In genomic region chr17:15978606-15979005, GRCh38 we compare ENCODE assay signal across 26 cellular contexts. TPM values are rescaled to one million over a fixed set of nuclear protein-coding genes. Genes with fewer than 3 reads are reported as not detected.
"Had no signal": no experiment of that assay in that cellular context is flagged by ENCODE, and none has a peak within 500 bp of the region (broad histone marks: within the 10 kb centered on the region; RNA-seq: fewer than 3 reads in every experiment).

No MANE protein-coding gene starts in this region.

- H3K9me3 Mint-ChIP-seq: activated CD4-positive, alpha-beta memory T cell treated with anti-CD3 and anti-CD28 coated beads, Interleukin-2, amount 10 ng/mL, durations not matched to agents 7 days and 5 days; activated CD4-positive, alpha-beta T cell treated with anti-CD3 and anti-CD28 coated beads, Interleukin-2, amount 10 ng/mL, durations not matched to agents 7 days and 5 days; activated naive CD4-positive, alpha-beta T cell treated with anti-CD3 and anti-CD28 coated beads, Interleukin-2, amount 10 ng/mL, durations not matched to agents 7 days and 5 days; activated naive CD4-positive, alpha-beta T cell treated with anti-CD3 and anti-CD28 coated beads, Interleukin-2, amount 50 U/mL, for 72 hours; activated naive CD8-positive, alpha-beta T cell treated with anti-CD3 and anti-CD28 coated beads, Interleukin-2, amount 10 ng/mL, durations not matched to agents 7 days and 5 days; activated T-cell treated with anti-CD3 and anti-CD28 coated beads, Interleukin-2, amount 50 U/mL, for 24 hours; activated T-cell treated with anti-CD3 and anti-CD28 coated beads, Interleukin-2, amount 50 U/mL, for 72 hours; central memory CD8-positive, alpha-beta T cell; dendritic cell treated with granulocyte-macrophage colony-stimulating factor and Interleukin-4, amounts not matched to agents 40 ng/mL and 50 ng/mL, for 4 days; effector memory CD8-positive, alpha-beta T cell had no signal

- ATAC-seq: activated naive CD4-positive, alpha-beta T cell treated with anti-CD3 and anti-CD28 coated beads, Interleukin-2, amount 50 U/mL, for 72 hours; activated T-cell treated with anti-CD3 and anti-CD28 coated beads, Interleukin-2, amount 50 U/mL, for 72 hours; effector memory CD8-positive, alpha-beta T cell; heart left ventricle; WTC11 had no signal

- H3K4me1 ChIP-seq: ascending aorta had no signal

- H3K4me3 ChIP-seq: ascending aorta, coronary artery, dorsolateral prefrontal cortex, esophagus squamous epithelium, heart left ventricle had no signal

- DNase-seq: activated CD4-positive, alpha-beta memory T cell treated with anti-CD3 and anti-CD28 coated beads, Interleukin-2, amount 10 ng/mL, durations not matched to agents 7 days and 5 days; activated CD4-positive, alpha-beta T cell treated with anti-CD3 and anti-CD28 coated beads for 1 hour; activated CD4-positive, alpha-beta T cell treated with anti-CD3 and anti-CD28 coated beads for 4 hours; activated CD4-positive, alpha-beta T cell treated with anti-CD3 and anti-CD28 coated beads, Interleukin-2, amount 10 ng/mL, durations not matched to agents 7 days and 5 days; activated CD4-positive, alpha-beta T cell treated with anti-CD3 and anti-CD28 coated beads, Interleukin-2, amount 50 U/mL, for 4 hours; activated CD8-positive, alpha-beta memory T cell treated with anti-CD3 and anti-CD28 coated beads, Interleukin-2, amount 50 U/mL, for 48 hours; activated gamma-delta T cell; activated naive CD4-positive, alpha-beta T cell; activated naive CD4-positive, alpha-beta T cell treated with anti-CD3 and anti-CD28 coated beads, Interleukin-2, amount 10 ng/mL, durations not matched to agents 7 days and 5 days; activated naive CD8-positive, alpha-beta T cell treated with anti-CD3 and anti-CD28 coated beads, Interleukin-2, amount 10 ng/mL, durations not matched to agents 7 days and 5 days; activated T-cell treated with anti-CD3 and anti-CD28 coated beads for 4 hours; activated T-cell treated with anti-CD3 and anti-CD28 coated beads, Interleukin-2, amount 50 U/mL, for 24 hours; activated T-cell treated with anti-CD3 and anti-CD28 coated beads, Interleukin-2, amount 50 U/mL, for 72 hours; dorsolateral prefrontal cortex; effector memory CD8-positive, alpha-beta T cell; esophagus squamous epithelium; foreskin melanocyte; heart left ventricle; T-helper 2 cell had no signal

- H3K27ac ChIP-seq: ascending aorta, coronary artery, dorsolateral prefrontal cortex, esophagus squamous epithelium, heart left ventricle had no signal

- H3K27ac Mint-ChIP-seq: activated CD4-positive, alpha-beta memory T cell treated with anti-CD3 and anti-CD28 coated beads, Interleukin-2, amount 10 ng/mL, durations not matched to agents 7 days and 5 days; activated CD4-positive, alpha-beta T cell treated with anti-CD3 and anti-CD28 coated beads, Interleukin-2, amount 10 ng/mL, durations not matched to agents 7 days and 5 days; activated naive CD4-positive, alpha-beta T cell treated with anti-CD3 and anti-CD28 coated beads, Interleukin-2, amount 10 ng/mL, durations not matched to agents 7 days and 5 days; activated naive CD8-positive, alpha-beta T cell treated with anti-CD3 and anti-CD28 coated beads, Interleukin-2, amount 10 ng/mL, durations not matched to agents 7 days and 5 days; activated T-cell treated with anti-CD3 and anti-CD28 coated beads, Interleukin-2, amount 50 U/mL, for 24 hours; activated T-cell treated with anti-CD3 and anti-CD28 coated beads, Interleukin-2, amount 50 U/mL, for 72 hours; brain; dendritic cell treated with granulocyte-macrophage colony-stimulating factor and Interleukin-4, amounts not matched to agents 40 ng/mL and 50 ng/mL, for 4 days; effector memory CD8-positive, alpha-beta T cell had no signal

- H3K4me3 Mint-ChIP-seq: activated CD4-positive, alpha-beta memory T cell treated with anti-CD3 and anti-CD28 coated beads, Interleukin-2, amount 10 ng/mL, durations not matched to agents 7 days and 5 days; activated CD4-positive, alpha-beta T cell treated with anti-CD3 and anti-CD28 coated beads, Interleukin-2, amount 10 ng/mL, durations not matched to agents 7 days and 5 days; activated naive CD4-positive, alpha-beta T cell treated with anti-CD3 and anti-CD28 coated beads, Interleukin-2, amount 10 ng/mL, durations not matched to agents 7 days and 5 days; activated naive CD8-positive, alpha-beta T cell treated with anti-CD3 and anti-CD28 coated beads, Interleukin-2, amount 10 ng/mL, durations not matched to agents 7 days and 5 days; activated T-cell treated with anti-CD3 and anti-CD28 coated beads, Interleukin-2, amount 50 U/mL, for 24 hours; activated T-cell treated with anti-CD3 and anti-CD28 coated beads, Interleukin-2, amount 50 U/mL, for 72 hours; brain; central memory CD8-positive, alpha-beta T cell; dendritic cell treated with granulocyte-macrophage colony-stimulating factor and Interleukin-4, amounts not matched to agents 40 ng/mL and 50 ng/mL, for 4 days; effector memory CD8-positive, alpha-beta T cell; WTC11 had no signal

- H3K9me3 ChIP-seq: ascending aorta, esophagus squamous epithelium, heart left ventricle had no signal

- H3K27me3 ChIP-seq: ascending aorta, dorsolateral prefrontal cortex, esophagus squamous epithelium, heart left ventricle had no signal

- H3K27me3 Mint-ChIP-seq: activated CD4-positive, alpha-beta memory T cell treated with anti-CD3 and anti-CD28 coated beads, Interleukin-2, amount 10 ng/mL, durations not matched to agents 7 days and 5 days; activated CD4-positive, alpha-beta T cell treated with anti-CD3 and anti-CD28 coated beads, Interleukin-2, amount 10 ng/mL, durations not matched to agents 7 days and 5 days; activated naive CD4-positive, alpha-beta T cell treated with anti-CD3 and anti-CD28 coated beads, Interleukin-2, amount 10 ng/mL, durations not matched to agents 7 days and 5 days; activated naive CD8-positive, alpha-beta T cell treated with anti-CD3 and anti-CD28 coated beads, Interleukin-2, amount 10 ng/mL, durations not matched to agents 7 days and 5 days; activated T-cell treated with anti-CD3 and anti-CD28 coated beads, Interleukin-2, amount 50 U/mL, for 24 hours; brain; central memory CD8-positive, alpha-beta T cell; dendritic cell treated with granulocyte-macrophage colony-stimulating factor and Interleukin-4, amounts not matched to agents 40 ng/mL and 50 ng/mL, for 4 days; effector memory CD8-positive, alpha-beta T cell had no signal

RNA-seq across cellular contexts. Expression of gene ADORA2B, which starts 33.7 kb away (rescaled TPM):
- total RNA-seq: ascending aorta had no signal
